In genomic region chr2:70085711-70086277, GRCh38 we compare ENCODE assay signal across 8 cellular contexts. TPM values are rescaled to one million over a fixed set of nuclear protein-coding genes. Genes with fewer than 3 reads are reported as not detected.
DNase-seq lines count a peak whose midpoint lies in the region; ATAC-seq and TF ChIP-seq lines count a peak whose summit lies in the region.

No MANE protein-coding gene starts in this region.

- peak overlapping the region; percentile 86 for H3K4me3 ChIP-seq in GM12865 (ENCODE audit: low read depth, low read length)
- H3K4me3 ChIP-seq in OCI-LY7 (ENCODE audit: low read depth, low read length, poor library complexity, severe bottlenecking) = peak overlapping the region; percentile 98
- peak overlapping the region; percentile 78 for H3K4me3 ChIP-seq in effector memory CD4-positive, alpha-beta T cell (ENCODE audit: insufficient read depth, low read depth, low read length, poor library complexity, severe bottlenecking)
- H3K4me3 ChIP-seq in neuronal stem cell (ENCODE audit: low read length in 2 of 2) = peak overlapping the region; percentile 82 to 97

- no peak for TF ChIP-seq CTCF in GM12865 (IDR thresholded peaks at IDR 0.05; ENCODE audit: insufficient read depth, low read depth, low read length, missing control alignments)
- no peak; the same call in 1 of the 2 replicates for TF ChIP-seq CTCF in OCI-LY7 (conservative IDR thresholded peaks at IDR 0.05; ENCODE audit: low read length)
- no peak for TF ChIP-seq CTCF in GM10266 (IDR thresholded peaks at IDR 0.05; ENCODE audit: control insufficient read depth, insufficient read depth, low read depth, missing control alignments)

- H4K20me1 ChIP-seq in OCI-LY7 (ENCODE audit: insufficient read depth, low read length) = peaks cover 4% of the 10 kb centered on the region; the same call in 1 of the 2 replicates

- BruUV-seq in OCI-LY7 (replicated peaks; lab: Mats Ljungman, UMichigan) = TSS peak; percentile 82

- H2AFZ ChIP-seq in OCI-LY7 (ENCODE audit: low read length) (peak overlapping the region; percentile 24; the same call in 1 of the 2 replicates), neuronal stem cell (ENCODE audit: low read length) (peak overlapping the region; percentile 96)

- H3K27ac ChIP-seq in OCI-LY7 (ENCODE audit: low read depth, low read length, poor library complexity, severe bottlenecking) (peak overlapping the region; percentile 94), neuronal stem cell (replicated peaks; ENCODE audit: low read length) (peak overlapping the region; percentile 99)
- peak overlapping the region; percentile 100 for H3K27ac ChIP-seq in effector memory CD4-positive, alpha-beta T cell (ENCODE audit: insufficient read depth, low read length, poor library complexity, severe bottlenecking)

- CTCF ChIA-PET in OCI-LY7 (lab: Charles Lee; ENCODE audit: unreplicated experiment) = interaction anchor here (0.9 to 1.4 kb wide), 5 partner anchors 13 to 57 kb away, joined by 3 to 5 read pairs (median 3); no protein-coding TSS in a partner anchor

- H2BK15ac ChIP-seq in neuronal stem cell (ENCODE audit: low read length) = no peak overlapping the region

- H2AK5ac ChIP-seq in neuronal stem cell (ENCODE audit: low read depth, low read length) = peak overlapping the region; percentile 72

- peak overlapping the region; percentile 83 for H3K9ac ChIP-seq in neuronal stem cell (ENCODE audit: low read depth, low read length, poor library complexity)

- H3K27me3 ChIP-seq in effector memory CD4-positive, alpha-beta T cell (replicated peaks; ENCODE audit: control insufficient read depth, insufficient read depth, low read length, poor library complexity, severe bottlenecking) = no peaks in the 10 kb centered on the region
- no peaks in the 10 kb centered on the region for H3K27me3 ChIP-seq in neuronal stem cell (ENCODE audit: control insufficient read depth in 3 of 3, insufficient read depth in 3 of 3, low read depth in 1 of 3, low read length in 3 of 3)

- peak overlapping the region; percentile 94 for H3K4ac ChIP-seq in neuronal stem cell (ENCODE audit: low read length)

- no peaks in the 10 kb centered on the region for H3K9me3 ChIP-seq in OCI-LY7 (ENCODE audit: low read length)
- no peaks in the 10 kb centered on the region for H3K9me3 ChIP-seq in effector memory CD4-positive, alpha-beta T cell (ENCODE audit: control insufficient read depth, low read length)
- H3K9me3 ChIP-seq in neuronal stem cell (replicated peaks in 1 of 2; ENCODE audit: control insufficient read depth in 2 of 2, insufficient read depth in 1 of 2, low read depth in 1 of 2, low read length in 2 of 2) = no peaks in the 10 kb centered on the region

- H4K8ac ChIP-seq in neuronal stem cell (ENCODE audit: low read depth, low read length) = peak overlapping the region; percentile 4

- POLR2A ChIA-PET in OCI-LY7 (lab: Charles Lee) = interaction anchor here (0.6 to 4.9 kb wide), 20 partner anchors 9 to 208 kb away, joined by 3 to 40 read pairs (median 6); partner anchors contain the start of genes C2orf42, MXD1, PCYOX1 and SNRPG

- peak overlapping the region; percentile 25 for H2BK120ac ChIP-seq in neuronal stem cell (ENCODE audit: low read depth, low read length)

- intact Hi-C loops in OCI-LY7 (cut with micrococcal nuclease; ENCODE audit: unreplicated experiment) = loop anchor here (1.0 to 5.0 kb wide), 5 partner anchors 162 to 982 kb away; partner anchors contain the start of genes NAGK, SNRPG and TIA1

- peaks cover 66% of the 10 kb centered on the region for H3K36me3 ChIP-seq in OCI-LY7 (ENCODE audit: insufficient read depth, low read length)
- peaks cover 14% of the 10 kb centered on the region for H3K36me3 ChIP-seq in effector memory CD4-positive, alpha-beta T cell (ENCODE audit: control insufficient read depth, insufficient read depth, low read length)
- peaks cover 13 to 70% of the 10 kb centered on the region in 2 donors for H3K36me3 ChIP-seq in neuronal stem cell (replicated peaks in 1 of 2; ENCODE audit: control insufficient read depth in 2 of 2, insufficient read depth in 2 of 2, low read length in 2 of 2)

- peaks cover 60% of the 10 kb centered on the region for H3K79me2 ChIP-seq in OCI-LY7 (ENCODE audit: insufficient read depth, low read depth, low read length)

- no CpG with 5 or more reads among the region's 22 CpGs for WGBS in neuronal stem cell (ENCODE audit: extremely low coverage in 2 of 2, insufficient read length in 2 of 2, insufficient replicate concordance in 1 of 2), 2 donors

- H3K4me1 ChIP-seq in OCI-LY7 (ENCODE audit: insufficient read depth, low read length, poor library complexity, severe bottlenecking) (peaks cover 49% of the 10 kb centered on the region), neuronal stem cell (ENCODE audit: control insufficient read depth in 2 of 2, insufficient read depth in 1 of 2, low read depth in 1 of 2, low read length in 2 of 2) (peaks cover 14 to 21% of the 10 kb centered on the region in 2 donors)
- H3K4me1 ChIP-seq in effector memory CD4-positive, alpha-beta T cell (ENCODE audit: control insufficient read depth, insufficient read depth, low read length, poor library complexity, severe bottlenecking) = peaks cover 53% of the 10 kb centered on the region

- H3K23ac ChIP-seq in neuronal stem cell (ENCODE audit: low read depth, low read length, poor library complexity) = peak overlapping the region; percentile 15

- H3K79me1 ChIP-seq in neuronal stem cell (ENCODE audit: low read depth, low read length) = peaks cover 2% of the 10 kb centered on the region

- H4K91ac ChIP-seq in neuronal stem cell (ENCODE audit: low read depth, low read length, poor library complexity) = no peak overlapping the region

- no peaks in the 10 kb centered on the region for H3K9me2 ChIP-seq in OCI-LY7 (ENCODE audit: insufficient read depth, low read length)

- ATAC-seq in GM18517 (IDR thresholded peaks at IDR 0.05; ENCODE audit: unreplicated experiment) = no peak

- peak overlapping the region; percentile 98 for H3K18ac ChIP-seq in neuronal stem cell (ENCODE audit: low read length)

- H3K14ac ChIP-seq in neuronal stem cell (ENCODE audit: low read length) = no peak overlapping the region

- peak overlapping the region; percentile 98 for H2BK5ac ChIP-seq in neuronal stem cell (ENCODE audit: low read length)

- DNase-seq in GM12865 (ENCODE audit: low read depth) (peak; percentile 38), OCI-LY7 (ENCODE audit: low spot score) (peak; percentile 41), neuronal stem cell (ENCODE audit: low spot score) (no peak), pons (ENCODE audit: low spot score) (no peak), GM10266 (ENCODE audit: extremely low spot score) (no peak), NCI-H226 (no peak)
- no peak for DNase-seq in effector memory CD4-positive, alpha-beta T cell

- H3K4me2 ChIP-seq in OCI-LY7 (ENCODE audit: low read length) = peak overlapping the region; percentile 84
- H3K4me2 ChIP-seq in neuronal stem cell (ENCODE audit: insufficient read depth, low read length, poor library complexity, severe bottlenecking) = peak overlapping the region; percentile 74

- no peak overlapping the region for H2BK12ac ChIP-seq in neuronal stem cell (ENCODE audit: low read length)

RNA-seq across cellular contexts. Expression of gene PCBP1, which starts 1.5 kb away (rescaled TPM):
- total RNA-seq in OCI-LY7 (2014; rRNA removed; shearing (Covaris generic)) = 54.8 and 58.2 TPM in 2 replicates
- total RNA-seq in OCI-LY7 (2022) = 393 and 423 TPM in 2 replicates
- polyA plus RNA-seq in neuronal stem cell (2013, experiment 1 of 2) = 359 TPM
- 357 TPM for polyA plus RNA-seq in neuronal stem cell (2013, experiment 2 of 2)

Comparison
In these comparisons a context has a peak if more than half of its experiments do, and no peak if none do; other contexts are left out.
1. DNase-seq: peak in GM12865 (single experiment) and OCI-LY7 (single experiment); none in effector memory CD4-positive, alpha-beta T cell (0 of 3), neuronal stem cell (single experiment), pons (single experiment), GM10266 (single experiment) and NCI-H226 (single experiment).
2. Peak in every context shown above with its lines, with median percentiles within 50 percentile points of each other: H3K4me3 ChIP-seq and H3K27ac ChIP-seq.